9 cellular contexts compared by ENCODE assay signal in the genomic region with DNA sequence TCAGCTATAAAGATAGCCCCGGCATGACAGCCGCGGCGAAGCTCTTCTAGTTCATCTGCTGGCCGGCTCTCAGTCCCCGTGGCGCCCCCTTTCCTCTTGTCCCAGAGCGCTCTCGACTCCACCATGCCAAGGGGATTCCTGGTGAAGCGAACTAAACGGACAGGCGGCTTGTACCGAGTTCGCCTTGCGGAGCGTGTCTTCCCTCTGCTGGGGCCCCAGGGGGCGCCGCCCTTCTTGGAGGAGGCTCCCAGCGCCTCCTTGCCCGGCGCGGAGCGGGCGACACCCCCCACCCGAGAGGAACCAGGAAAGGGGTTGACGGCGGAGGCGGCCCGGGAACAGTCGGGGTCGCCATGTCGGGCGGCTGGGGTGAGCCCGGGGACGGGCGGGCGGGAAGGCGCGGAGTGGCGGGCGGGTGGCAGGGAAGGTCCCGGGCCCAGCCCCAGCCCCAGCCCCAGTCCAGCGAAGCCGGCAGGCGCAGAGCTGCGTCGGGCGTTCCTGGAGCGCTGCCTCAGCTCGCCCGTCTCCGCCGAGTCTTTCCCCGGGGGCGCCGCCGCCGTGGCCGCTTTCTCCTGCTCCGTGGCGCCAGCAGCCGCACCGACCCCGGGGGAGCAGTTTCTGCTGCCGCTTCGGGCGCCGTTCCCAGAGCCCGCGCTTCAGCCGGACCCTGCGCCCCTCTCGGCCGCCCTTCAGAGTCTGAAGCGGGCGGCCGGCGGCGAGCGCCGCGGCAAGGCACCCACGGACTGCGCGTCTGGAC. TPM values are rescaled to one million over a fixed set of nuclear protein-coding genes. Genes with fewer than 3 reads are reported as not detected.
DNase-seq lines count a peak whose midpoint lies in the region; ATAC-seq and TF ChIP-seq lines count a peak whose summit lies in the region.
"Had no signal": no experiment of that assay in that cellular context is flagged by ENCODE, and none has a peak within 500 bp of the region (broad histone marks: within the 10 kb centered on the region; RNA-seq: fewer than 3 reads in every experiment).

A gene with protein sequence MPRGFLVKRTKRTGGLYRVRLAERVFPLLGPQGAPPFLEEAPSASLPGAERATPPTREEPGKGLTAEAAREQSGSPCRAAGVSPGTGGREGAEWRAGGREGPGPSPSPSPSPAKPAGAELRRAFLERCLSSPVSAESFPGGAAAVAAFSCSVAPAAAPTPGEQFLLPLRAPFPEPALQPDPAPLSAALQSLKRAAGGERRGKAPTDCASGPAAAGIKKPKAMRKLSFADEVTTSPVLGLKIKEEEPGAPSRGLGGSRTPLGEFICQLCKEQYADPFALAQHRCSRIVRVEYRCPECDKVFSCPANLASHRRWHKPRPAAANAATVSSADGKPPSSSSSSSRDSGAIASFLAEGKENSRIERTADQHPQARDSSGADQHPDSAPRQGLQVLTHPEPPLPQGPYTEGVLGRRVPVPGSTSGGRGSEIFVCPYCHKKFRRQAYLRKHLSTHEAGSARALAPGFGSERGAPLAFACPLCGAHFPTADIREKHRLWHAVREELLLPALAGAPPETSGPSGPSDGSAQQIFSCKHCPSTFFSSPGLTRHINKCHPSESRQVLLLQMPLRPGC (plus strand): TSS at position 35 of the 754 bp plus-strand sequence. CDS start 89 bp downstream, at position 124.

- POLR2A ChIA-PET in OCI-LY7 (lab: Charles Lee): no interaction called here

- H3K4me1 ChIP-seq in OCI-LY7 (ENCODE audit: insufficient read depth, low read length, poor library complexity, severe bottlenecking): peaks cover 5% of the 10 kb centered on the region
- peaks cover 27% of the 10 kb centered on the region for H3K4me1 ChIP-seq in lower lobe of right lung
- peaks cover 7 to 29% (median 25%) of the 10 kb centered on the region in 4 donors for H3K4me1 ChIP-seq in transverse colon

- no peak for TF ChIP-seq EP300 in transverse colon (IDR thresholded peaks at IDR 0.05; ENCODE audit: low read depth)

- peaks cover 58% of the 10 kb centered on the region for H3K27me3 Mint-ChIP-seq in central memory CD8-positive, alpha-beta T cell

- H3K27me3 ChIP-seq in lower lobe of right lung (ENCODE audit: low read depth) (peaks cover 65% of the 10 kb centered on the region), transverse colon (peaks cover 76% of the 10 kb centered on the region)

- in situ Hi-C loops in transverse colon (cut with MboI; ENCODE audit: low pct_ligation_motif_present in 1 of 4, low pct_unique_long_range_greater_than_20kb in 1 of 4, low sequenced_read_pairs in 3 of 4): no loop called here

- no peak within 1 kb of the TSS for H3K27ac ChIP-seq in OCI-LY7 (ENCODE audit: low read depth, low read length, poor library complexity, severe bottlenecking)
- H3K27ac ChIP-seq in lower lobe of right lung: no peak within 1 kb of the TSS
- H3K27ac ChIP-seq in transverse colon: no peak within 1 kb of the TSS

- intact Hi-C loops in OCI-LY7 (cut with micrococcal nuclease; ENCODE audit: unreplicated experiment) (loop anchor here (5.0 kb wide), 1 partner anchor 153 kb away; no protein-coding TSS in a partner anchor), lower lobe of right lung (cut with DNase I) (no loop called here), transverse colon (cut with DNase I; ENCODE audit: low total_unique reads) (no loop called here)

- peak within 1 kb of the TSS; percentile 75 for H3K4me3 Mint-ChIP-seq in central memory CD8-positive, alpha-beta T cell

- CTCF ChIA-PET in OCI-LY7 (lab: Charles Lee; ENCODE audit: unreplicated experiment): no interaction called here

- no peak within 1 kb of the TSS for H3K27ac Mint-ChIP-seq in central memory CD8-positive, alpha-beta T cell (ENCODE audit: low read depth)

- DNase-seq in NCI-H2227 (lab: John Stamatoyannopoulos, UW; ENCODE audit: unreplicated experiment): peak; percentile 66
- no peak for DNase-seq in NCI-H2227 treated with DMSO at 0.1 percent for 48 hours (lab: John Stamatoyannopoulos, UW)
- DNase-seq in OCI-LY7 (ENCODE audit: low spot score): peak; percentile 10
- no peak for DNase-seq in central memory CD8-positive, alpha-beta T cell (ENCODE audit: low spot score in 2 of 2)
- no peak for DNase-seq in lower lobe of right lung
- no peak for DNase-seq in transverse colon
- DNase-seq in SK-N-DZ (ENCODE audit: low spot score): no peak

- H3K4me2 ChIP-seq in OCI-LY7 (ENCODE audit: low read length): peak within 1 kb of the TSS; percentile 87

- peaks cover 6% of the 10 kb centered on the region for H3K36me3 Mint-ChIP-seq in central memory CD8-positive, alpha-beta T cell (ENCODE audit: insufficient read depth)

- no peaks in the 10 kb centered on the region for H3K9me2 ChIP-seq in OCI-LY7 (ENCODE audit: insufficient read depth, low read length)

- H4K20me1 ChIP-seq in OCI-LY7 (ENCODE audit: insufficient read depth, low read length): no peaks in the 10 kb centered on the region

- H3K79me2 ChIP-seq in OCI-LY7 (ENCODE audit: insufficient read depth, low read depth, low read length): no peaks in the 10 kb centered on the region

- TF ChIP-seq CTCF in OCI-LY7 (conservative IDR thresholded peaks at IDR 0.05; ENCODE audit: low read length) (peak; percentile 33; the same call in 1 of the 2 replicates), lower lobe of right lung (IDR thresholded peaks at IDR 0.05) (no peak), transverse colon (IDR thresholded peaks at IDR 0.05) (no peak)

- TF ChIP-seq POLR2A in transverse colon (IDR thresholded peaks at IDR 0.05): no peak

- ATAC-seq in HG02759 (IDR thresholded peaks at IDR 0.05; ENCODE audit: unreplicated experiment): peak; percentile 18
- peak; percentile 27 for ATAC-seq in central memory CD8-positive, alpha-beta T cell (replicated peaks; ENCODE audit: extremely low read depth, poor library complexity, severe bottlenecking)
- peak; percentile 16 to 39 for ATAC-seq in lower lobe of right lung

- WGBS in transverse colon (ENCODE audit: low coverage in 1 of 2), 2 donors: 0 to 2% methylated on average over 1 to 42 of the region's 85 CpGs

- H3K9me3 Mint-ChIP-seq in central memory CD8-positive, alpha-beta T cell: no peaks in the 10 kb centered on the region

- H3K9me3 ChIP-seq in OCI-LY7 (ENCODE audit: low read length): no peaks in the 10 kb centered on the region
- no peaks in the 10 kb centered on the region for H3K9me3 ChIP-seq in lower lobe of right lung
- no peaks in the 10 kb centered on the region for H3K9me3 ChIP-seq in transverse colon

- peak within 1 kb of the TSS; percentile 47 for H2AFZ ChIP-seq in OCI-LY7 (ENCODE audit: low read length)

- H3K4me1 Mint-ChIP-seq in central memory CD8-positive, alpha-beta T cell: peaks cover 10% of the 10 kb centered on the region

- H3K36me3 ChIP-seq in OCI-LY7 (ENCODE audit: insufficient read depth, low read length) (no peaks in the 10 kb centered on the region), lower lobe of right lung (peaks cover 4% of the 10 kb centered on the region), transverse colon (no peaks in the 10 kb centered on the region)

- H3K4me3 ChIP-seq in OCI-LY7 (ENCODE audit: low read depth, low read length, poor library complexity, severe bottlenecking) (peak within 1 kb of the TSS; percentile 68), lower lobe of right lung (peak within 1 kb of the TSS; percentile 59), transverse colon (peak within 1 kb of the TSS; percentile 24 to 74 (median 42))

- no TSS peak for BruUV-seq in OCI-LY7 (replicated peaks; lab: Mats Ljungman, UMichigan)

RNA-seq across cellular contexts. Expression of the gene that starts here (rescaled TPM):
- total RNA-seq in OCI-LY7 (2014; rRNA removed; shearing (Covaris generic)): 0.09 TPM in 1 of 2 replicates, not detected in the other
- not detected in 2 replicates for total RNA-seq in OCI-LY7 (2022)
- not detected for total RNA-seq in lower lobe of right lung
- total RNA-seq in transverse colon: under 1 TPM in 1 of 4 donors, not detected in 3; 0.14 TPM
- 206 and 210 TPM in 2 replicates for polyA plus RNA-seq in SK-N-DZ (2014; cell fraction: cytosol; rRNA removed)
- polyA plus RNA-seq in SK-N-DZ (2014; cell fraction: nucleus; rRNA removed): 271 and 351 TPM in 2 replicates
- polyA plus RNA-seq: adipose tissue had no signal

Comparison
In these comparisons a context has a peak if more than half of its experiments do, and no peak if none do; other contexts are left out.
1. Peak in DNase-seq, H3K4me3 ChIP-seq and H3K4me2 ChIP-seq in OCI-LY7; RNA of the gene not detected or under 1 TPM.
2. Peak in ATAC-seq and H3K4me3 ChIP-seq in lower lobe of right lung; RNA of the gene not detected or under 1 TPM.